ENCODE assay signal across 28 cellular contexts in the genomic region with DNA sequence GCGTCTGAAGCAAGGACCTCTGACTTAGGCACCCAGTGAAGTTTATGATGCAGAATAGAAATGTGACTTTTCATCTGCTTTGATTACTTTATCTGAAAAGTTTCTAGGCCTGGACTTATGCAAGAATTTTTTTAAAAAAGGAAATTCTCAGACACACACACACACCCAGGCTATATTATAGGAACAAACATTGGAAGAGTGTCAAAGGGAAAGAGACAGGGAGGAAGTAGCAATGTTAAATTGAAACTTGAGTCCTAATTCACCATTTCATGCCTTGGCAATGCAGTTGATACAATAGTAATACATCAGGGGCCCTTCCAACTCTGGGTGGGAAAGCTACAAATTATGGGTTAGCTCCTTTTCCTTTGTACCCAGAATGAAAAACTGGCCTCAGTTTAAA.
"Had no signal": no experiment of that assay in that cellular context is flagged by ENCODE, and none has a peak within 500 bp of the region (broad histone marks: within the 10 kb centered on the region; RNA-seq: fewer than 3 reads in every experiment).

No MANE protein-coding gene starts in this region.

- H3K27ac Mint-ChIP-seq: activated CD8-positive, alpha-beta memory T cell treated with anti-CD3 and anti-CD28 coated beads, Interleukin-2, amount 10 ng/mL, durations not matched to agents 7 days and 5 days; activated naive CD4-positive, alpha-beta T cell treated with anti-CD3 and anti-CD28 coated beads, Interleukin-2, amount 50 U/mL, for 72 hours; activated naive CD8-positive, alpha-beta T cell treated with anti-CD3 and anti-CD28 coated beads, Interleukin-2, amount 50 U/mL, for 24 hours; activated T-cell treated with anti-CD3 and anti-CD28 coated beads, Interleukin-2, amount 50 U/mL, for 24 hours; activated T-helper 1 cell treated with anti-CD3 and anti-CD28 coated beads, Interleukin-12 subunit alpha, Interleukin-12 subunit beta, Interleukin-2, Interleukin-4 antibody, amounts not matched to agents 30 ng/mL and 10 ng/mL and 1 ng/mL, durations not matched to agents 14 hours and 24 hours and 36 hours; brain; T-helper 1 cell treated with Interleukin-12 subunit alpha and Interleukin-12 subunit beta and Interleukin-4 antibody, amounts not matched to agents 30 μg/mL and 1 μg/mL, for 36 hours; WTC11 had no signal

- H3K27ac ChIP-seq: RWPE1, SJSA1 had no signal

- H3K4me3 ChIP-seq: SJSA1 had no signal

- H3K4me1 ChIP-seq: SJSA1 had no signal

- ATAC-seq: activated CD8-positive, alpha-beta memory T cell treated with anti-CD3 and anti-CD28 coated beads, Interleukin-2, amount 10 ng/mL, durations not matched to agents 7 days and 5 days; activated naive CD4-positive, alpha-beta T cell treated with anti-CD3 and anti-CD28 coated beads, Interleukin-2, amount 50 U/mL, for 72 hours; activated naive CD8-positive, alpha-beta T cell treated with anti-CD3 and anti-CD28 coated beads, Interleukin-2, amount 50 U/mL, for 24 hours; Panc1; WTC11 had no signal

- DNase-seq: activated CD4-positive, alpha-beta T cell treated with anti-CD3 and anti-CD28 coated beads for 48 hours; activated CD4-positive, alpha-beta T cell treated with anti-CD3 and anti-CD28 coated beads, Interleukin-2, amount 50 U/mL, for 4 hours; activated CD4-positive, CD25-positive, alpha-beta regulatory T cell treated with anti-CD3 and anti-CD28 coated beads, Interleukin-2, amount 50 U/mL, for 72 hours; activated CD8-positive, alpha-beta memory T cell treated with anti-CD3 and anti-CD28 coated beads, Interleukin-2, amount 10 ng/mL, durations not matched to agents 7 days and 5 days; activated effector memory CD4-positive, alpha-beta T cell treated with anti-CD3 and anti-CD28 coated beads, Interleukin-2, amount 50 U/mL, for 16 hours; activated naive CD4-positive, alpha-beta T cell treated with Interleukin-2 at 50 U/mL for 16 hours; activated naive CD8-positive, alpha-beta T cell treated with anti-CD3 and anti-CD28 coated beads, Interleukin-2, amount 50 U/mL, for 24 hours; activated T-cell treated with anti-CD3 and anti-CD28 coated beads, Interleukin-2, amount 50 U/mL, for 24 hours; amygdala; IMR-90; KBM-7; NCI-H1092; NCI-H1417; NCI-H2029; NCI-H2107; NCI-H345; NCI-H510A; NCI-H526 treated with DMSO at 0.1 percent for 48 hours; Right ventricle myocardium superior had no signal

- H3K4me1 Mint-ChIP-seq: activated CD8-positive, alpha-beta memory T cell treated with anti-CD3 and anti-CD28 coated beads, Interleukin-2, amount 10 ng/mL, durations not matched to agents 7 days and 5 days; activated naive CD8-positive, alpha-beta T cell treated with anti-CD3 and anti-CD28 coated beads, Interleukin-2, amount 50 U/mL, for 24 hours; central memory CD8-positive, alpha-beta T cell had no signal

- H3K9me3 ChIP-seq: SJSA1 had no signal

- H3K36me3 Mint-ChIP-seq: activated CD8-positive, alpha-beta memory T cell treated with anti-CD3 and anti-CD28 coated beads, Interleukin-2, amount 10 ng/mL, durations not matched to agents 7 days and 5 days; activated naive CD4-positive, alpha-beta T cell treated with anti-CD3 and anti-CD28 coated beads, Interleukin-2, amount 50 U/mL, for 72 hours; brain; WTC11 had no signal

- H3K27me3 Mint-ChIP-seq: activated CD8-positive, alpha-beta memory T cell treated with anti-CD3 and anti-CD28 coated beads, Interleukin-2, amount 10 ng/mL, durations not matched to agents 7 days and 5 days had no signal

- H3K4me3 Mint-ChIP-seq: activated CD8-positive, alpha-beta memory T cell treated with anti-CD3 and anti-CD28 coated beads, Interleukin-2, amount 10 ng/mL, durations not matched to agents 7 days and 5 days; activated naive CD8-positive, alpha-beta T cell treated with anti-CD3 and anti-CD28 coated beads, Interleukin-2, amount 50 U/mL, for 24 hours; activated T-cell treated with anti-CD3 and anti-CD28 coated beads, Interleukin-2, amount 50 U/mL, for 24 hours; activated T-helper 1 cell treated with anti-CD3 and anti-CD28 coated beads, Interleukin-12 subunit alpha, Interleukin-12 subunit beta, Interleukin-2, Interleukin-4 antibody, amounts not matched to agents 30 ng/mL and 10 ng/mL and 1 ng/mL, durations not matched to agents 14 hours and 24 hours and 36 hours; brain; central memory CD8-positive, alpha-beta T cell; T-helper 1 cell treated with Interleukin-12 subunit alpha and Interleukin-12 subunit beta and Interleukin-4 antibody, amounts not matched to agents 30 μg/mL and 1 μg/mL, for 36 hours; WTC11 had no signal

- H3K36me3 ChIP-seq: SJSA1 had no signal

- H3K9me3 Mint-ChIP-seq: activated naive CD4-positive, alpha-beta T cell treated with anti-CD3 and anti-CD28 coated beads, Interleukin-2, amount 50 U/mL, for 72 hours; activated naive CD8-positive, alpha-beta T cell treated with anti-CD3 and anti-CD28 coated beads, Interleukin-2, amount 50 U/mL, for 24 hours; activated T-cell treated with anti-CD3 and anti-CD28 coated beads, Interleukin-2, amount 50 U/mL, for 24 hours; activated T-helper 1 cell treated with anti-CD3 and anti-CD28 coated beads, Interleukin-12 subunit alpha, Interleukin-12 subunit beta, Interleukin-2, Interleukin-4 antibody, amounts not matched to agents 30 ng/mL and 10 ng/mL and 1 ng/mL, durations not matched to agents 14 hours and 24 hours and 36 hours; central memory CD8-positive, alpha-beta T cell; T-helper 1 cell treated with Interleukin-12 subunit alpha and Interleukin-12 subunit beta and Interleukin-4 antibody, amounts not matched to agents 30 μg/mL and 1 μg/mL, for 36 hours had no signal
